In genomic region chrX:101394372-101394771, GRCh38 we compare ENCODE assay signal across 2 cellular contexts.
TF ChIP-seq lines count a peak whose summit lies in the region.

No MANE protein-coding gene starts in this region.

TF ChIP-seq in PFSK-1, 5 proteins besides CTCF, POLR2A, EP300 and RAD21:
- TF ChIP-seq REST (IDR thresholded peaks at IDR 0.05; ENCODE audit: insufficient read depth in 1 of 2, low read depth in 2 of 2, low read length in 2 of 2) (no peak), SIN3A (IDR thresholded peaks at IDR 0.05; ENCODE audit: borderline replicate concordance, insufficient read depth, low read length) (no peak), POLR2AphosphoS5 (IDR thresholded peaks at IDR 0.05; ENCODE audit: low read depth, low read length) (0 out of 2 replicates have a peak, but pooled peaks have one; percentile 23)

TF ChIP-seq in H1, 55 proteins besides CTCF, POLR2A, EP300 and RAD21:
- no peak for TF ChIP-seq MAFK (IDR thresholded peaks at IDR 0.05; ENCODE audit: low read depth, low read length)
- TF ChIP-seq NRF1 (IDR thresholded peaks at IDR 0.05; ENCODE audit: low read depth, low read length): no peak
- no peak for TF ChIP-seq CEBPB (IDR thresholded peaks at IDR 0.05; ENCODE audit: low read depth, low read length)
- TF ChIP-seq POLR2AphosphoS5 (IDR thresholded peaks at IDR 0.05; ENCODE audit: low read depth, low read length): peak; percentile 68
- TF ChIP-seq SUZ12 (IDR thresholded peaks at IDR 0.05; ENCODE audit: low read length): no peak
